Comparison of ENCODE assay signal across 25 cellular contexts in the genomic region with DNA sequence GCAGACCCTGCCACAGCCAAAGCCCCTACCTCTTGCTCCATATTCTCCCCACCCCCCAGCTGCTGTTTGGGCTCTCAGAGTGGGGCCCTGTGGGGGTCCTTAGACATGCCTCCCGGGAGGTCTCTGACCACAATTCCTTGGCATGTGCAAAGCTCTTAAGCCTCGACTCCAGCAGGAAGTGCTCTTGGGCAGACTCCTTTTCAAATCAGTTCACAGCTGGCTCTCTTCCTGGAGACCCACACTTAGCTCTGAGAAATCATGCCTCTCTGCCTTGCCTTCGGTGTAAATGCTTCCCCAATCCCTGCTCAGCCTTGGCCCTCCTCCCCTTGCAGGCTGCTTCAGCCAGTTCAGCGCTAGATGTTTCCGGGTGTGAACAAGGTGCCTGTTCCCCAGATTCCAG. TPM values are rescaled to one million over a fixed set of nuclear protein-coding genes. Genes with fewer than 3 reads are reported as not detected.
"Had no signal": no experiment of that assay in that cellular context is flagged by ENCODE, and none has a peak within 500 bp of the region (broad histone marks: within the 10 kb centered on the region; RNA-seq: fewer than 3 reads in every experiment).

No MANE protein-coding gene starts in this region.

- H3K9ac ChIP-seq: parathyroid adenoma had no signal

- H3K27ac ChIP-seq: gastrocnemius medialis, hepatocyte, parathyroid adenoma, right atrium auricular region, testis, transverse colon had no signal

- H3K9me3 Mint-ChIP-seq: activated CD4-positive, alpha-beta T cell treated with anti-CD3 and anti-CD28 coated beads, Interleukin-2, amount 10 ng/mL, durations not matched to agents 7 days and 5 days; activated naive CD4-positive, alpha-beta T cell treated with anti-CD3 and anti-CD28 coated beads, Interleukin-2, amount 50 U/mL, for 24 hours; activated naive CD8-positive, alpha-beta T cell treated with anti-CD3 and anti-CD28 coated beads, Interleukin-2, amount 50 U/mL, for 24 hours; activated T-helper 2 cell treated with anti-CD3 and anti-CD28 coated beads, Interferon-gamma antibody, Interleukin-2, Interleukin-4, amounts not matched to agents 10 μg/mL and 5 μg/mL and 100 μg/mL, durations not matched to agents 14 hours and 24 hours and 36 hours; central memory CD8-positive, alpha-beta T cell; neural crest cell had no signal

- H3K36me3 Mint-ChIP-seq: activated CD8-positive, alpha-beta memory T cell treated with anti-CD3 and anti-CD28 coated beads, Interleukin-2, amount 10 ng/mL, durations not matched to agents 7 days and 5 days; activated naive CD4-positive, alpha-beta T cell treated with anti-CD3 and anti-CD28 coated beads, Interleukin-2, amount 50 U/mL, for 24 hours had no signal

- H3K4me1 Mint-ChIP-seq: activated CD4-positive, alpha-beta T cell treated with anti-CD3 and anti-CD28 coated beads, Interleukin-2, amount 10 ng/mL, durations not matched to agents 7 days and 5 days; activated CD8-positive, alpha-beta memory T cell treated with anti-CD3 and anti-CD28 coated beads, Interleukin-2, amount 10 ng/mL, durations not matched to agents 7 days and 5 days; activated naive CD4-positive, alpha-beta T cell treated with anti-CD3 and anti-CD28 coated beads, Interleukin-2, amount 50 U/mL, for 24 hours; activated naive CD8-positive, alpha-beta T cell treated with anti-CD3 and anti-CD28 coated beads, Interleukin-2, amount 50 U/mL, for 24 hours; central memory CD8-positive, alpha-beta T cell; naive thymus-derived CD8-positive, alpha-beta T cell; neural crest cell had no signal

- H3K27me3 ChIP-seq: gastrocnemius medialis, hepatocyte, right atrium auricular region, testis, transverse colon had no signal

- H3K4me1 ChIP-seq: gastrocnemius medialis, right atrium auricular region, testis, transverse colon had no signal

- DNase-seq: activated CD4-positive, alpha-beta T cell treated with anti-CD3 and anti-CD28 coated beads for 1 hour; activated CD4-positive, alpha-beta T cell treated with anti-CD3 and anti-CD28 coated beads, Interleukin-2, amount 10 ng/mL, durations not matched to agents 7 days and 5 days; activated CD8-positive, alpha-beta memory T cell treated with anti-CD3 and anti-CD28 coated beads, Interleukin-2, amount 10 ng/mL, durations not matched to agents 7 days and 5 days; activated CD8-positive, alpha-beta T cell treated with anti-CD3 and anti-CD28 coated beads, Interleukin-2, amount 10 ng/mL, durations not matched to agents 7 days and 5 days; activated naive CD8-positive, alpha-beta T cell treated with anti-CD3 and anti-CD28 coated beads, Interleukin-2, amount 50 U/mL, for 24 hours; activated T-cell treated with anti-CD3 and anti-CD28 coated beads, Interleukin-2, amount 50 U/mL, for 48 hours; amygdala; dermis blood vessel endothelial cell; effector CD4-positive, alpha-beta T cell; gastrocnemius medialis; naive thymus-derived CD8-positive, alpha-beta T cell; occipital lobe; stimulated activated CD4-positive, alpha-beta T cell treated with anti-CD3 and anti-CD28 coated beads, Interleukin-15, amount 100 ng/mL, for 24 hours; stimulated activated CD4-positive, alpha-beta T cell treated with anti-CD3 and anti-CD28 coated beads, Interleukin-2, amount 100 ng/mL, for 24 hours; stimulated activated naive CD4-positive, alpha-beta T cell treated with Interleukin-2 at 50 U/mL for 16 hours; T-helper 2 cell; testis; transverse colon had no signal

- H3K79me2 ChIP-seq: hepatocyte, parathyroid adenoma had no signal

- H2AFZ ChIP-seq: hepatocyte, parathyroid adenoma had no signal

- H3K36me3 ChIP-seq: gastrocnemius medialis, right atrium auricular region had no signal

- H3K27me3 Mint-ChIP-seq: activated naive CD4-positive, alpha-beta T cell treated with anti-CD3 and anti-CD28 coated beads, Interleukin-2, amount 50 U/mL, for 24 hours; activated naive CD8-positive, alpha-beta T cell treated with anti-CD3 and anti-CD28 coated beads, Interleukin-2, amount 50 U/mL, for 24 hours had no signal

- ATAC-seq: activated CD8-positive, alpha-beta memory T cell treated with anti-CD3 and anti-CD28 coated beads, Interleukin-2, amount 10 ng/mL, durations not matched to agents 7 days and 5 days; activated CD8-positive, alpha-beta T cell treated with anti-CD3 and anti-CD28 coated beads, Interleukin-2, amount 10 ng/mL, durations not matched to agents 7 days and 5 days; activated naive CD8-positive, alpha-beta T cell treated with anti-CD3 and anti-CD28 coated beads, Interleukin-2, amount 50 U/mL, for 24 hours; gastrocnemius medialis; naive thymus-derived CD8-positive, alpha-beta T cell had no signal

- H3K4me2 ChIP-seq: hepatocyte had no signal

- H3K4me3 ChIP-seq: gastrocnemius medialis, hepatocyte, right atrium auricular region, testis, transverse colon had no signal

- H3K27ac Mint-ChIP-seq: activated CD4-positive, alpha-beta T cell treated with anti-CD3 and anti-CD28 coated beads, Interleukin-2, amount 10 ng/mL, durations not matched to agents 7 days and 5 days; activated CD8-positive, alpha-beta memory T cell treated with anti-CD3 and anti-CD28 coated beads, Interleukin-2, amount 10 ng/mL, durations not matched to agents 7 days and 5 days; activated CD8-positive, alpha-beta T cell treated with anti-CD3 and anti-CD28 coated beads, Interleukin-2, amount 10 ng/mL, durations not matched to agents 7 days and 5 days; activated naive CD4-positive, alpha-beta T cell treated with anti-CD3 and anti-CD28 coated beads, Interleukin-2, amount 50 U/mL, for 24 hours; activated naive CD8-positive, alpha-beta T cell treated with anti-CD3 and anti-CD28 coated beads, Interleukin-2, amount 50 U/mL, for 24 hours; activated T-helper 2 cell treated with anti-CD3 and anti-CD28 coated beads, Interferon-gamma antibody, Interleukin-2, Interleukin-4, amounts not matched to agents 10 μg/mL and 5 μg/mL and 100 μg/mL, durations not matched to agents 14 hours and 24 hours and 36 hours; naive thymus-derived CD8-positive, alpha-beta T cell had no signal

- H3K4me3 Mint-ChIP-seq: activated CD4-positive, alpha-beta T cell treated with anti-CD3 and anti-CD28 coated beads, Interleukin-2, amount 10 ng/mL, durations not matched to agents 7 days and 5 days; activated CD8-positive, alpha-beta memory T cell treated with anti-CD3 and anti-CD28 coated beads, Interleukin-2, amount 10 ng/mL, durations not matched to agents 7 days and 5 days; activated CD8-positive, alpha-beta T cell treated with anti-CD3 and anti-CD28 coated beads, Interleukin-2, amount 10 ng/mL, durations not matched to agents 7 days and 5 days; activated naive CD4-positive, alpha-beta T cell treated with anti-CD3 and anti-CD28 coated beads, Interleukin-2, amount 50 U/mL, for 24 hours; activated naive CD8-positive, alpha-beta T cell treated with anti-CD3 and anti-CD28 coated beads, Interleukin-2, amount 50 U/mL, for 24 hours; central memory CD8-positive, alpha-beta T cell; naive thymus-derived CD8-positive, alpha-beta T cell; neural crest cell had no signal

- H3K9me3 ChIP-seq: gastrocnemius medialis, testis, transverse colon had no signal

RNA-seq across cellular contexts. Expression of gene NGEF, which starts 46.9 kb away (rescaled TPM):
- total RNA-seq: activated CD4-positive, alpha-beta T cell treated with anti-CD3 and anti-CD28 coated beads, Interleukin-2, amount 10 ng/mL, durations not matched to agents 7 days and 5 days; activated CD8-positive, alpha-beta memory T cell treated with anti-CD3 and anti-CD28 coated beads, Interleukin-2, amount 10 ng/mL, durations not matched to agents 7 days and 5 days; activated CD8-positive, alpha-beta T cell treated with anti-CD3 and anti-CD28 coated beads, Interleukin-2, amount 10 ng/mL, durations not matched to agents 7 days and 5 days; naive thymus-derived CD8-positive, alpha-beta T cell had no signal
- polyA plus RNA-seq: naive thymus-derived CD8-positive, alpha-beta T cell had no signal
